9 cellular contexts compared by ENCODE assay signal in the genomic region with DNA sequence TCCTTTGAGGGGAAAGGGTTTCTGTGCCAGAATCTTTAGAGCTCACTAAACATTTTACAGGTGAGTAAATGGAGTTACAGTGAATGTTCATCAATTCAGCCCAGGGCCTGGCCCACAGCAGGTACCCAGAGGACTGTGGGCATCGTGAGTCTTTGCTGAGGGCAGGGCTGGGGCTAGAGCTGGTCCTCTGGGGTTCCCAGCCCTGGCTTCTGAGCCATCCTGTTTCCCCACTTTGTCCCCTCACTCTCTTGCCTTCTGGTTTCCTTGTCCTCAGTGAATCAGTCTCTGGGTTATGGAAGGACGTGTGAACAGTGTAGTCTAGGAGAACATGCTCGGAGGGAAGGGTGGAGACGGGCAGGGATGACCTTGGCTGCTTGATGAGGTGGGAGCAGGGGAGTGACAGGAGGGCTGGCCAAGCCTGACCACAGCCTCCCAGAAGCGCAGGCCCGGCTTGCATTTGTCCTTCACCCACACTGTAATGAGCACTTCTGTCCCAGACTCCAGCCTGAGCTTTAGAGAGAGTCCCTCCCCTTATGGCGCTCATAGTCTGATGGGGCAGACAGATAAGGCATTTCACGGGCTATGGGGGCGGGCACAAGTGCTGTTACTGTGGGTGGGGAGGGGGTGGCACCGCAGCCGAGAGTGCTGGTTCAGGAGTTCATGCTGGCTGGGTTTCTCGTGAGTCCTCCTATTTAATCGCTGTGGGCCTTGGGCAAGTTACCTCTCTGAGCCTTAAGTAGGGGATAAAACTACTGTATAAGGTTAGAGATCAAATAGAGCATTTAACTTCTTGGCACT. TPM values are rescaled to one million over a fixed set of nuclear protein-coding genes. Genes with fewer than 3 reads are reported as not detected.
DNase-seq lines count a peak whose midpoint lies in the region; ATAC-seq lines count a peak whose summit lies in the region.
"Had no signal": no experiment of that assay in that cellular context is flagged by ENCODE, and none has a peak within 500 bp of the region (broad histone marks: within the 10 kb centered on the region; RNA-seq: fewer than 3 reads in every experiment).

No MANE protein-coding gene starts in this region.

- H3K9me3 ChIP-seq in CD4-positive, alpha-beta memory T cell (ENCODE audit: control insufficient read depth in 1 of 2, low read length in 2 of 2) = no peaks in the 10 kb centered on the region

- DNase-seq in CD4-positive, alpha-beta memory T cell = peak; percentile 43 to 86 (median 55)
- peak; percentile 43 for DNase-seq in activated CD4-positive, CD25-positive, alpha-beta regulatory T cell treated with anti-CD3 and anti-CD28 coated beads, Interleukin-2, amount 50 U/mL, for 72 hours
- DNase-seq in epidermal melanocyte (ENCODE audit: insufficient read length, low spot score) (peak; percentile 45), AG08395 (ENCODE audit: low spot score) (no peak), NCI-H1694 (lab: John Stamatoyannopoulos, UW) (no peak), NCI-H1436 treated with DMSO at 0.1 percent for 48 hours (lab: John Stamatoyannopoulos, UW) (no peak)

- no peaks in the 10 kb centered on the region for H3K27me3 ChIP-seq in CD4-positive, alpha-beta memory T cell (ENCODE audit: insufficient read depth, low read length)
- H3K27me3 ChIP-seq in rectal smooth muscle tissue (ENCODE audit: control insufficient read depth, insufficient read depth, low read length) = no peaks in the 10 kb centered on the region

- H3K27ac ChIP-seq in CD4-positive, alpha-beta memory T cell (ENCODE audit: low read depth, low read length) = peak overlapping the region; percentile 6
- peak overlapping the region; percentile 59 for H3K27ac ChIP-seq in rectal smooth muscle tissue (ENCODE audit: low read depth, low read length)
- H3K27ac ChIP-seq: SK-N-MC had no signal

- H3K4me1 ChIP-seq in CD4-positive, alpha-beta memory T cell (ENCODE audit: insufficient read depth, low read length) = peaks cover 57% of the 10 kb centered on the region
- H3K4me1 ChIP-seq in rectal smooth muscle tissue (ENCODE audit: control insufficient read depth, insufficient read depth, low read length) = no peaks in the 10 kb centered on the region

- intact Hi-C loops in CD4-positive, alpha-beta memory T cell (cut with micrococcal nuclease) = loop anchor here (1.0 kb wide), 2 partner anchors 9 to 15 kb away; no protein-coding TSS in a partner anchor

- H3K36me3 Mint-ChIP-seq in CD4-positive, alpha-beta memory T cell = peaks cover 39 to 46% of the 10 kb centered on the region in 2 donors

- peak overlapping the region; percentile 31 to 33 for H3K4me3 ChIP-seq in CD4-positive, alpha-beta memory T cell (ENCODE audit: low read length in 2 of 2)
- H3K4me3 ChIP-seq in rectal smooth muscle tissue (ENCODE audit: low read length) = no peak overlapping the region
- H3K4me3 ChIP-seq: SK-N-MC had no signal

- no peak for ATAC-seq in HG02970 (IDR thresholded peaks at IDR 0.05; ENCODE audit: low FRiP score, unreplicated experiment)

- peaks cover 27% of the 10 kb centered on the region for H3K36me3 ChIP-seq in CD4-positive, alpha-beta memory T cell (ENCODE audit: insufficient read depth, low read length)
- H3K36me3 ChIP-seq in rectal smooth muscle tissue (ENCODE audit: control insufficient read depth, insufficient read depth, low read length) = peaks cover 17% of the 10 kb centered on the region

- POLR2A ChIA-PET in CD4-positive, alpha-beta memory T cell (lab: Charles Lee; ENCODE audit: partially characterized antibody) = interaction anchor here (0.6 to 5.1 kb wide), 16 partner anchors 9 to 252 kb away, joined by 3 to 45 read pairs (median 3); a partner anchor contains a TSS

- no peak overlapping the region for H3K9ac ChIP-seq in rectal smooth muscle tissue (ENCODE audit: low read length)

- CTCF ChIA-PET in CD4-positive, alpha-beta memory T cell (lab: Charles Lee; ENCODE audit: partially characterized antibody) = interaction anchor here (0.7 to 2.3 kb wide), 16 partner anchors 10 to 252 kb away, joined by 3 to 12 read pairs (median 4); no protein-coding TSS in a partner anchor

- peak overlapping the region; percentile 74 to 88 (median 82) for H3K4me3 Mint-ChIP-seq in CD4-positive, alpha-beta memory T cell

- no peaks in the 10 kb centered on the region for H3K9me3 Mint-ChIP-seq in CD4-positive, alpha-beta memory T cell

- H3K27ac Mint-ChIP-seq in CD4-positive, alpha-beta memory T cell = peak overlapping the region; percentile 82 to 94 (median 91)

- H3K4me1 Mint-ChIP-seq in CD4-positive, alpha-beta memory T cell = peaks cover 68 to 91% (median 77%) of the 10 kb centered on the region in 4 donors

- no peaks in the 10 kb centered on the region for H3K27me3 Mint-ChIP-seq in CD4-positive, alpha-beta memory T cell

RNA-seq across cellular contexts. Expression of a gene that starts 17.3 kb away (rescaled TPM):
- total RNA-seq in CD4-positive, alpha-beta memory T cell = 10 to 100 TPM; 73.7 to 80.7 TPM
- polyA plus RNA-seq in CD4-positive, alpha-beta memory T cell = 10 to 100 TPM; 40.7 to 52.2 TPM

Comparison
In these comparisons a context has a peak if more than half of its experiments do, and no peak if none do; other contexts are left out.
1. DNase-seq: peak in CD4-positive, alpha-beta memory T cell (5 of 5), activated CD4-positive, CD25-positive, alpha-beta regulatory T cell treated with anti-CD3 and anti-CD28 coated beads, Interleukin-2, amount 50 U/mL, for 72 hours (single experiment) and epidermal melanocyte (single experiment); none in AG08395 (single experiment), NCI-H1694 (single experiment) and NCI-H1436 treated with DMSO at 0.1 percent for 48 hours (single experiment).